In the genomic region with DNA sequence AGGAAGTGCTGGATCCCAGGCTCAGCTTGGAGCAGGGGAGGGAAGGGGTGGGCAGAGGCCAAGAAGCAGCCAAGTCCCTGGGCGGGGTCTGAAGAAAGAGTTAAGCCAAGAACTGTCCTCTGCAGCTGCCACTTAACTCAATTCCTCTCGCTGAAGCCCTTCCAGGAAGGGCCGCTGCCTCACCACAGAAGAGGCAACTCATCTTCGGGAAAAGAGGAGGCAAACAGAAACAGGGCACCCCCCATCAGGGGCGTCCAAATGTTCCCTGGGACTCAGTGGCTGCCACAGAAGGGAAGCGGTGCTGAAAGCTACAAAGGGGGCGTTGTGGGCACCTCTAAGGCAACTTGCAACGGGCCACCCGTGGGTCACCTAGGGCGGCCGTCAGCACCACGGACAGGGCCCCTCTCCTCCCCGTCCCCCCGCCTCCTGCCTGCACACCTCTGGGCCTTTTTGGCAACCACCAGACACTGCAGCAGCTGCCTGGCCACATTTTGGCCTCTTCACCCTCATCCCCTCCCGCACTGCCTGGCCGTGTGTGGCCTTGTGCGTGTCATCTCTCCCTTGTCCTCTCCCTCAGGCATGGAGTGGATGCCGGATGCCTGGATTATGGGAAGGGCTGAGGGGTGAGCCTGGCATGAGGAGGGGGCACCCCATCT, we compare ENCODE assay signal across 10 cellular contexts. TPM values are rescaled to one million over a fixed set of nuclear protein-coding genes. Genes with fewer than 3 reads are reported as not detected.
DNase-seq lines count a peak whose midpoint lies in the region; ATAC-seq and TF ChIP-seq lines count a peak whose summit lies in the region.
"Had no signal": no experiment of that assay in that cellular context is flagged by ENCODE, and none has a peak within 500 bp of the region (broad histone marks: within the 10 kb centered on the region; RNA-seq: fewer than 3 reads in every experiment).

No MANE protein-coding gene starts in this region.

- H3K9ac ChIP-seq in PC-3 (ENCODE audit: low read length), result no peak overlapping the region

- no peaks in the 10 kb centered on the region for H3K27me3 ChIP-seq in PC-3 (ENCODE audit: low read length)

- H3K9me3 ChIP-seq in PC-3 (ENCODE audit: low read length), result no peaks in the 10 kb centered on the region

- intact Hi-C loops in PC-3 (cut with micrococcal nuclease), result no loop called here

- no peak overlapping the region for H3K4me2 ChIP-seq in PC-3 (ENCODE audit: low read length)

- no peaks in the 10 kb centered on the region for H4K20me1 ChIP-seq in PC-3 (ENCODE audit: low read length)

- POLR2A ChIA-PET in PC-3 (lab: Charles Lee; ENCODE audit: unreplicated experiment), result no interaction called here

- H3K36me3 ChIP-seq in PC-3 (ENCODE audit: low read depth, low read length), result no peaks in the 10 kb centered on the region; the same call in 1 of the 2 replicates

- H3F3A ChIP-seq in PC-3 (ENCODE audit: low read length, unreplicated experiment), result no peaks in the 10 kb centered on the region

- peak; percentile 59 for ATAC-seq in left lobe of liver
- no peak for ATAC-seq in GM18511 (IDR thresholded peaks at IDR 0.05; ENCODE audit: unreplicated experiment)
- no peak for ATAC-seq in PC-3

- H2AFZ ChIP-seq in PC-3 (ENCODE audit: low read length), result no peak overlapping the region

- BruUV-seq in PC-3 (replicated peaks; lab: Mats Ljungman, UMichigan), result no TSS peak

- no peaks in the 10 kb centered on the region for H3K79me2 ChIP-seq in PC-3 (ENCODE audit: low read length)

- H3K9me2 ChIP-seq in PC-3 (replicated peaks; ENCODE audit: low read length), result no peaks in the 10 kb centered on the region

- H3K4me3 ChIP-seq in PC-3 (ENCODE audit: low read length), result no peak overlapping the region

- H3K27ac ChIP-seq in PC-3 (ENCODE audit: low read length), result no peak overlapping the region

- no peaks in the 10 kb centered on the region for H3K4me1 ChIP-seq in PC-3 (ENCODE audit: insufficient read depth, low read length)

- TF ChIP-seq CTCF in PC-3 (conservative IDR thresholded peaks at IDR 0.05; ENCODE audit: low read depth, low read length), result no peak

- CTCF ChIA-PET in PC-3 (lab: Charles Lee), result no interaction called here

- peak; percentile 33 for DNase-seq in AG20443 (ENCODE audit: low spot score)
- DNase-seq in ELF-1 (ENCODE audit: low read depth, low spot score), result peak; percentile 81
- DNase-seq in UCSD-AML1 (lab: John Stamatoyannopoulos, UW; ENCODE audit: unreplicated experiment), result peak; percentile 48
- DNase-seq in left lobe of liver (ENCODE audit: low spot score), result no peak
- DNase-seq in cerebellum (ENCODE audit: low spot score), result no peak
- DNase-seq in PC-3, result no peak
- no peak for DNase-seq in T1000 (lab: John Stamatoyannopoulos, UW)
- DNase-seq: activated CD4-positive, alpha-beta T cell treated with anti-CD3 and anti-CD28 coated beads for 1 hour; DMS153 had no signal

RNA-seq across cellular contexts. Expression of a gene that starts 2.5 kb away (rescaled TPM):
- total RNA-seq in left lobe of liver (0.13 TPM), cerebellum (15.6 TPM), PC-3 (2014; rRNA removed) (0.29 and 0.47 TPM in 2 replicates)

RNA-seq across cellular contexts. Expression of a gene that starts 5.6 kb away (rescaled TPM):
- total RNA-seq in left lobe of liver (not detected), cerebellum (not detected), PC-3 (2014; rRNA removed) (not detected in 2 replicates)

RNA-seq across cellular contexts. Expression of a gene that starts 17.7 kb away (rescaled TPM):
- total RNA-seq in left lobe of liver (0.15 TPM), cerebellum (6.2 TPM), PC-3 (2014; rRNA removed) (4.6 and 5.2 TPM in 2 replicates)

RNA-seq across cellular contexts. Expression of a gene that starts 32.5 kb away (rescaled TPM):
- total RNA-seq in left lobe of liver (34.7 TPM), cerebellum (21.8 TPM), PC-3 (2014; rRNA removed) (60.6 and 70.3 TPM in 2 replicates)

RNA-seq across cellular contexts. Expression of a gene that starts 33.1 kb away (rescaled TPM):
- 9.2 TPM for total RNA-seq in left lobe of liver
- total RNA-seq in cerebellum, result 12.1 TPM
- total RNA-seq in PC-3 (2014; rRNA removed), result 18.4 and 26.8 TPM in 2 replicates

Comparison
In these comparisons a context has a peak if more than half of its experiments do, and no peak if none do; other contexts are left out.
1. DNase-seq: peak in AG20443 (single experiment), ELF-1 (single experiment) and UCSD-AML1 (single experiment); none in left lobe of liver (single experiment), cerebellum (single experiment), PC-3 (single experiment) and T1000 (single experiment).
2. RNA of a gene that starts 2.5 kb away (total RNA-seq): 15.6 TPM in cerebellum (single experiment); 0.29 to 0.47 TPM in PC-3 and 0.13 TPM in left lobe of liver (single experiment); every median in the first group is over 10 times any median in the second.